ENCODE assay signal across 1 cellular context in the genomic region with DNA sequence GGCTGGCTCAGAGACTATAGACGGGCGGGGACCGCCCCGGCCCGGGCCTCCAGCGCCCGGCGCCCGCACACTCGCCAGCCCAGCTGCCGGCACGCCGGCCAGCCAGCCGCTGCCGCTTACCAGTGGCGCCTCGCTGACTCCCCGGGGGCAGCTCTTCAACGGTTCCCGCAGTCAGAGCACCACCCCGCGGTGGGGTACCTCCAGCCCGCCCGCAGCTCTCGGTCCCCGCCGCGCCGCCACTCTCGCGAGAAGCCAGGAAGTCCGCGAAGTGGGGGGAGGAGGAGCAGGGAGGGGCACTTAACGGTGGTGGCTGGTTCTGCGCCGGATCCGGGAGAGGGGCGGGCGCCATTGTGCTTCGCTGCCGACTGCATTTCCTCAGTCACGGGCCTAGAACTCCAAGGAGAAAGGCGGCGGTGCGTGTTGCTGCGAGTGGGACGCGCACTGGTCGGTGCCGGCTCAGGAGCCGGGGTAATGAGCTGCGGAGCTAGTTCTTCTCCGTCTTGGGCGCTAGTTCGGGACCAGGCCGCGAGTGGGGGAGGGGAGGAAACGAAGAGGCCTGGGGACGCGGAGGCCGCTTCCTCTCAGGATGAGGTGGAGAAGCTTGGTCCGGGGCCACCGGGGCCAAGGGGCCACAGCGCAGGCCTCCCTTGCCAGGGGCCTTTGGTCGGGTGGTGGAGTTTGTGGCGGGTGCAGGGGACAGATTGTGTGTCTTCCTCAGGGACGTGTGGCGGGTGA.
TF ChIP-seq lines count a peak whose summit lies in the region.

A gene with protein sequence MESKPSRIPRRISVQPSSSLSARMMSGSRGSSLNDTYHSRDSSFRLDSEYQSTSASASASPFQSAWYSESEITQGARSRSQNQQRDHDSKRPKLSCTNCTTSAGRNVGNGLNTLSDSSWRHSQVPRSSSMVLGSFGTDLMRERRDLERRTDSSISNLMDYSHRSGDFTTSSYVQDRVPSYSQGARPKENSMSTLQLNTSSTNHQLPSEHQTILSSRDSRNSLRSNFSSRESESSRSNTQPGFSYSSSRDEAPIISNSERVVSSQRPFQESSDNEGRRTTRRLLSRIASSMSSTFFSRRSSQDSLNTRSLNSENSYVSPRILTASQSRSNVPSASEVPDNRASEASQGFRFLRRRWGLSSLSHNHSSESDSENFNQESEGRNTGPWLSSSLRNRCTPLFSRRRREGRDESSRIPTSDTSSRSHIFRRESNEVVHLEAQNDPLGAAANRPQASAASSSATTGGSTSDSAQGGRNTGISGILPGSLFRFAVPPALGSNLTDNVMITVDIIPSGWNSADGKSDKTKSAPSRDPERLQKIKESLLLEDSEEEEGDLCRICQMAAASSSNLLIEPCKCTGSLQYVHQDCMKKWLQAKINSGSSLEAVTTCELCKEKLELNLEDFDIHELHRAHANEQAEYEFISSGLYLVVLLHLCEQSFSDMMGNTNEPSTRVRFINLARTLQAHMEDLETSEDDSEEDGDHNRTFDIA (plus strand): TSS at position 313 of the 735 bp plus-strand sequence. CDS start 16,517 bp downstream, outside the sequence.

TF ChIP-seq in HepG2, 621 proteins besides CTCF, POLR2A, EP300 and RAD21 (continued from another document and continues in another):
- TF ChIP-seq MZF1 (CRISPR knock-in tag; IDR thresholded peaks at IDR 0.05; ENCODE audit: borderline replicate concordance) = peak; percentile 96
- peak; percentile 86; the same call in 1 of the 2 replicates for TF ChIP-seq ZNF383 (CRISPR knock-in tag; IDR thresholded peaks at IDR 0.05; ENCODE audit: borderline replicate concordance)
- TF ChIP-seq CENPX (CRISPR knock-in tag; IDR thresholded peaks at IDR 0.05) = no peak
- no peak for TF ChIP-seq FOXK2 (IDR thresholded peaks at IDR 0.05)
- TF ChIP-seq JUND (CRISPR knock-in tag; IDR thresholded peaks at IDR 0.05) = no peak
- TF ChIP-seq IKZF1 (IDR thresholded peaks at IDR 0.05) = no peak
- peak; percentile 82 for TF ChIP-seq GATAD2A (CRISPR knock-in tag; IDR thresholded peaks at IDR 0.05)
- TF ChIP-seq, protein P1, sequence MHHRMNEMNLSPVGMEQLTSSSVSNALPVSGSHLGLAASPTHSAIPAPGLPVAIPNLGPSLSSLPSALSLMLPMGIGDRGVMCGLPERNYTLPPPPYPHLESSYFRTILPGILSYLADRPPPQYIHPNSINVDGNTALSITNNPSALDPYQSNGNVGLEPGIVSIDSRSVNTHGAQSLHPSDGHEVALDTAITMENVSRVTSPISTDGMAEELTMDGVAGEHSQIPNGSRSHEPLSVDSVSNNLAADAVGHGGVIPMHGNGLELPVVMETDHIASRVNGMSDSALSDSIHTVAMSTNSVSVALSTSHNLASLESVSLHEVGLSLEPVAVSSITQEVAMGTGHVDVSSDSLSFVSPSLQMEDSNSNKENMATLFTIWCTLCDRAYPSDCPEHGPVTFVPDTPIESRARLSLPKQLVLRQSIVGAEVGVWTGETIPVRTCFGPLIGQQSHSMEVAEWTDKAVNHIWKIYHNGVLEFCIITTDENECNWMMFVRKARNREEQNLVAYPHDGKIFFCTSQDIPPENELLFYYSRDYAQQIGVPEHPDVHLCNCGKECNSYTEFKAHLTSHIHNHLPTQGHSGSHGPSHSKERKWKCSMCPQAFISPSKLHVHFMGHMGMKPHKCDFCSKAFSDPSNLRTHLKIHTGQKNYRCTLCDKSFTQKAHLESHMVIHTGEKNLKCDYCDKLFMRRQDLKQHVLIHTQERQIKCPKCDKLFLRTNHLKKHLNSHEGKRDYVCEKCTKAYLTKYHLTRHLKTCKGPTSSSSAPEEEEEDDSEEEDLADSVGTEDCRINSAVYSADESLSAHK (CRISPR knock-in tag; IDR thresholded peaks at IDR 0.05; ENCODE audit: borderline replicate concordance) = no peak
- peak; percentile 24; the same call in 1 of the 2 replicates for TF ChIP-seq SMC3 (IDR thresholded peaks at IDR 0.05; ENCODE audit: low read length)
- TF ChIP-seq ZNF776 (CRISPR knock-in tag; IDR thresholded peaks at IDR 0.05) = peak; percentile 99
- peak; percentile 100 for TF ChIP-seq BRD4 (CRISPR knock-in tag; IDR thresholded peaks at IDR 0.05)
- TF ChIP-seq, protein P2, sequence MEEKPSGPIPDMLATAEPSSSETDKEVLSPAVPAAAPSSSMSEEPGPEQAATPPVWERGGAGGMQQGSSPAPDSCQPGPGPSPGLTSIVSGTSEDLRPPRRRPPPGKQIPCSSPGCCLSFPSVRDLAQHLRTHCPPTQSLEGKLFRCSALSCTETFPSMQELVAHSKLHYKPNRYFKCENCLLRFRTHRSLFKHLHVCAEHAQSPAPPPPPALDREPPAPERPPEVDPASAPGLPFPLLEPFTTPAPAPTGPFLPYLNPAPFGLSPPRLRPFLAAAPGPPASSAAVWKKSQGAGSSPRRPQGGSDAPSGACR (CRISPR knock-in tag; IDR thresholded peaks at IDR 0.05) = peak; percentile 95
- TF ChIP-seq PHF21A (CRISPR knock-in tag; IDR thresholded peaks at IDR 0.05) = peak; percentile 91
- peak; percentile 99 for TF ChIP-seq NRL (CRISPR knock-in tag; IDR thresholded peaks at IDR 0.05; ENCODE audit: borderline replicate concordance)
- TF ChIP-seq SSRP1 (CRISPR knock-in tag; IDR thresholded peaks at IDR 0.05) = peak; percentile 92
- TF ChIP-seq, protein P3, sequence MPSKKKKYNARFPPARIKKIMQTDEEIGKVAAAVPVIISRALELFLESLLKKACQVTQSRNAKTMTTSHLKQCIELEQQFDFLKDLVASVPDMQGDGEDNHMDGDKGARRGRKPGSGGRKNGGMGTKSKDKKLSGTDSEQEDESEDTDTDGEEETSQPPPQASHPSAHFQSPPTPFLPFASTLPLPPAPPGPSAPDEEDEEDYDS (CRISPR knock-in tag; IDR thresholded peaks at IDR 0.05) = peak; percentile 88; the same call in 1 of the 2 replicates
- peak; percentile 98 for TF ChIP-seq ZNF782 (CRISPR knock-in tag; IDR thresholded peaks at IDR 0.05; ENCODE audit: borderline replicate concordance)
- peak; percentile 92; the same call in 1 of the 2 replicates for TF ChIP-seq HOXA9 (CRISPR knock-in tag; IDR thresholded peaks at IDR 0.05; ENCODE audit: borderline replicate concordance)
- no peak; the same call in 1 of the 2 replicates for TF ChIP-seq ZNF766 (CRISPR knock-in tag; IDR thresholded peaks at IDR 0.05; ENCODE audit: borderline replicate concordance)
- TF ChIP-seq ATRX (CRISPR knock-in tag; IDR thresholded peaks at IDR 0.05; ENCODE audit: borderline replicate concordance) = no peak; the same call in 1 of the 2 replicates
- TF ChIP-seq, protein P4, sequence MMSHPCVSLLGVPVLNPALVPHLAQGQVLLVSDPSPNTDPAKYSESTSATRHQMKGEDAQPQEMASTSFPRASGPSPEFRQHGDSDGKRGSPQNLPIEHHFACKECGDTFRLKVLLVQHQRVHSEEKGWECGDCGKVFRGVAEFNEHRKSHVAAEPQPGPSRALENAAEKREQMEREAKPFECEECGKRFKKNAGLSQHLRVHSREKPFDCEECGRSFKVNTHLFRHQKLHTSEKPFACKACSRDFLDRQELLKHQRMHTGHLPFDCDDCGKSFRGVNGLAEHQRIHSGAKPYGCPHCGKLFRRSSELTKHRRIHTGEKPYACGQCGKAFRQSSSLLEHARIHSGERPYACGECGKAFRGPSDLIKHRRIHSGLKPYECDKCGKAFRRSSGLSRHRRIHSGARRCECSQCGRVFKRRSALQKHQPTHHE (CRISPR knock-in tag; IDR thresholded peaks at IDR 0.05; ENCODE audit: borderline replicate concordance) = peak; percentile 99
- peak; percentile 67; the same call in 1 of the 2 replicates for TF ChIP-seq RFX5 (IDR thresholded peaks at IDR 0.05; ENCODE audit: low read depth, low read length)
- peak; percentile 92; the same call in 1 of the 2 replicates for TF ChIP-seq GLI4 (CRISPR knock-in tag; IDR thresholded peaks at IDR 0.05; ENCODE audit: borderline replicate concordance)
- TF ChIP-seq, protein P5, sequence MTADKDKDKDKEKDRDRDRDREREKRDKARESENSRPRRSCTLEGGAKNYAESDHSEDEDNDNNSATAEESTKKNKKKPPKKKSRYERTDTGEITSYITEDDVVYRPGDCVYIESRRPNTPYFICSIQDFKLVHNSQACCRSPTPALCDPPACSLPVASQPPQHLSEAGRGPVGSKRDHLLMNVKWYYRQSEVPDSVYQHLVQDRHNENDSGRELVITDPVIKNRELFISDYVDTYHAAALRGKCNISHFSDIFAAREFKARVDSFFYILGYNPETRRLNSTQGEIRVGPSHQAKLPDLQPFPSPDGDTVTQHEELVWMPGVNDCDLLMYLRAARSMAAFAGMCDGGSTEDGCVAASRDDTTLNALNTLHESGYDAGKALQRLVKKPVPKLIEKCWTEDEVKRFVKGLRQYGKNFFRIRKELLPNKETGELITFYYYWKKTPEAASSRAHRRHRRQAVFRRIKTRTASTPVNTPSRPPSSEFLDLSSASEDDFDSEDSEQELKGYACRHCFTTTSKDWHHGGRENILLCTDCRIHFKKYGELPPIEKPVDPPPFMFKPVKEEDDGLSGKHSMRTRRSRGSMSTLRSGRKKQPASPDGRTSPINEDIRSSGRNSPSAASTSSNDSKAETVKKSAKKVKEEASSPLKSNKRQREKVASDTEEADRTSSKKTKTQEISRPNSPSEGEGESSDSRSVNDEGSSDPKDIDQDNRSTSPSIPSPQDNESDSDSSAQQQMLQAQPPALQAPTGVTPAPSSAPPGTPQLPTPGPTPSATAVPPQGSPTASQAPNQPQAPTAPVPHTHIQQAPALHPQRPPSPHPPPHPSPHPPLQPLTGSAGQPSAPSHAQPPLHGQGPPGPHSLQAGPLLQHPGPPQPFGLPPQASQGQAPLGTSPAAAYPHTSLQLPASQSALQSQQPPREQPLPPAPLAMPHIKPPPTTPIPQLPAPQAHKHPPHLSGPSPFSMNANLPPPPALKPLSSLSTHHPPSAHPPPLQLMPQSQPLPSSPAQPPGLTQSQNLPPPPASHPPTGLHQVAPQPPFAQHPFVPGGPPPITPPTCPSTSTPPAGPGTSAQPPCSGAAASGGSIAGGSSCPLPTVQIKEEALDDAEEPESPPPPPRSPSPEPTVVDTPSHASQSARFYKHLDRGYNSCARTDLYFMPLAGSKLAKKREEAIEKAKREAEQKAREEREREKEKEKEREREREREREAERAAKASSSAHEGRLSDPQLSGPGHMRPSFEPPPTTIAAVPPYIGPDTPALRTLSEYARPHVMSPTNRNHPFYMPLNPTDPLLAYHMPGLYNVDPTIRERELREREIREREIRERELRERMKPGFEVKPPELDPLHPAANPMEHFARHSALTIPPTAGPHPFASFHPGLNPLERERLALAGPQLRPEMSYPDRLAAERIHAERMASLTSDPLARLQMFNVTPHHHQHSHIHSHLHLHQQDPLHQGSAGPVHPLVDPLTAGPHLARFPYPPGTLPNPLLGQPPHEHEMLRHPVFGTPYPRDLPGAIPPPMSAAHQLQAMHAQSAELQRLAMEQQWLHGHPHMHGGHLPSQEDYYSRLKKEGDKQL (CRISPR knock-in tag; IDR thresholded peaks at IDR 0.05; ENCODE audit: low read depth) = peak; percentile 72
- peak; percentile 79 for TF ChIP-seq BCL6 (CRISPR knock-in tag; IDR thresholded peaks at IDR 0.05)
- TF ChIP-seq ZFX (CRISPR knock-in tag; IDR thresholded peaks at IDR 0.05; ENCODE audit: low read depth) = peak; percentile 100
- peak; percentile 99 for TF ChIP-seq ZNF891 (CRISPR knock-in tag; IDR thresholded peaks at IDR 0.05)
- TF ChIP-seq DNMT1 (CRISPR knock-in tag; IDR thresholded peaks at IDR 0.05) = 0 out of 2 replicates have a peak, but pooled peaks have one; percentile 29
- TF ChIP-seq ZFP41 (CRISPR knock-in tag; IDR thresholded peaks at IDR 0.05; ENCODE audit: borderline replicate concordance) = peak; percentile 95; the same call in 1 of the 2 replicates
- peak; percentile 98 for TF ChIP-seq TAF1 (CRISPR knock-in tag; IDR thresholded peaks at IDR 0.05)
- TF ChIP-seq, protein P6, sequence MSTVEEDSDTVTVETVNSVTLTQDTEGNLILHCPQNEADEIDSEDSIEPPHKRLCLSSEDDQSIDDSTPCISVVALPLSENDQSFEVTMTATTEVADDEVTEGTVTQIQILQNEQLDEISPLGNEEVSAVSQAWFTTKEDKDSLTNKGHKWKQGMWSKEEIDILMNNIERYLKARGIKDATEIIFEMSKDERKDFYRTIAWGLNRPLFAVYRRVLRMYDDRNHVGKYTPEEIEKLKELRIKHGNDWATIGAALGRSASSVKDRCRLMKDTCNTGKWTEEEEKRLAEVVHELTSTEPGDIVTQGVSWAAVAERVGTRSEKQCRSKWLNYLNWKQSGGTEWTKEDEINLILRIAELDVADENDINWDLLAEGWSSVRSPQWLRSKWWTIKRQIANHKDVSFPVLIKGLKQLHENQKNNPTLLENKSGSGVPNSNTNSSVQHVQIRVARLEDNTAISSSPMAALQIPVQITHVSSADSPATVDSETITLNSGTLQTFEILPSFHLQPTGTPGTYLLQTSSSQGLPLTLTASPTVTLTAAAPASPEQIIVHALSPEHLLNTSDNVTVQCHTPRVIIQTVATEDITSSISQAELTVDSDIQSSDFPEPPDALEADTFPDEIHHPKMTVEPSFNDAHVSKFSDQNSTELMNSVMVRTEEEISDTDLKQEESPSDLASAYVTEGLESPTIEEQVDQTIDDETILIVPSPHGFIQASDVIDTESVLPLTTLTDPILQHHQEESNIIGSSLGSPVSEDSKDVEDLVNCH (CRISPR knock-in tag; IDR thresholded peaks at IDR 0.05) = no peak
- peak; percentile 86 for TF ChIP-seq HNRNPL (IDR thresholded peaks at IDR 0.05; ENCODE audit: low read depth, low read length)
- TF ChIP-seq RARG (CRISPR knock-in tag; IDR thresholded peaks at IDR 0.05; ENCODE audit: low read depth) = peak; percentile 92; the same call in 1 of the 2 replicates
- peak; percentile 67 for TF ChIP-seq FOSL2 (CRISPR knock-in tag; IDR thresholded peaks at IDR 0.05)
- TF ChIP-seq ZNF709 (CRISPR knock-in tag; IDR thresholded peaks at IDR 0.05) = peak; percentile 98
- TF ChIP-seq PAWR (CRISPR knock-in tag; IDR thresholded peaks at IDR 0.05; ENCODE audit: borderline replicate concordance) = no peak; the same call in 1 of the 2 replicates
- TF ChIP-seq THAP11 (CRISPR knock-in tag; IDR thresholded peaks at IDR 0.05) = peak; percentile 90
- TF ChIP-seq, protein P7, sequence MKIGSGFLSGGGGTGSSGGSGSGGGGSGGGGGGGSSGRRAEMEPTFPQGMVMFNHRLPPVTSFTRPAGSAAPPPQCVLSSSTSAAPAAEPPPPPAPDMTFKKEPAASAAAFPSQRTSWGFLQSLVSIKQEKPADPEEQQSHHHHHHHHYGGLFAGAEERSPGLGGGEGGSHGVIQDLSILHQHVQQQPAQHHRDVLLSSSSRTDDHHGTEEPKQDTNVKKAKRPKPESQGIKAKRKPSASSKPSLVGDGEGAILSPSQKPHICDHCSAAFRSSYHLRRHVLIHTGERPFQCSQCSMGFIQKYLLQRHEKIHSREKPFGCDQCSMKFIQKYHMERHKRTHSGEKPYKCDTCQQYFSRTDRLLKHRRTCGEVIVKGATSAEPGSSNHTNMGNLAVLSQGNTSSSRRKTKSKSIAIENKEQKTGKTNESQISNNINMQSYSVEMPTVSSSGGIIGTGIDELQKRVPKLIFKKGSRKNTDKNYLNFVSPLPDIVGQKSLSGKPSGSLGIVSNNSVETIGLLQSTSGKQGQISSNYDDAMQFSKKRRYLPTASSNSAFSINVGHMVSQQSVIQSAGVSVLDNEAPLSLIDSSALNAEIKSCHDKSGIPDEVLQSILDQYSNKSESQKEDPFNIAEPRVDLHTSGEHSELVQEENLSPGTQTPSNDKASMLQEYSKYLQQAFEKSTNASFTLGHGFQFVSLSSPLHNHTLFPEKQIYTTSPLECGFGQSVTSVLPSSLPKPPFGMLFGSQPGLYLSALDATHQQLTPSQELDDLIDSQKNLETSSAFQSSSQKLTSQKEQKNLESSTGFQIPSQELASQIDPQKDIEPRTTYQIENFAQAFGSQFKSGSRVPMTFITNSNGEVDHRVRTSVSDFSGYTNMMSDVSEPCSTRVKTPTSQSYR (CRISPR knock-in tag; IDR thresholded peaks at IDR 0.05; ENCODE audit: borderline replicate concordance) = peak; percentile 99
- TF ChIP-seq, protein P8, sequence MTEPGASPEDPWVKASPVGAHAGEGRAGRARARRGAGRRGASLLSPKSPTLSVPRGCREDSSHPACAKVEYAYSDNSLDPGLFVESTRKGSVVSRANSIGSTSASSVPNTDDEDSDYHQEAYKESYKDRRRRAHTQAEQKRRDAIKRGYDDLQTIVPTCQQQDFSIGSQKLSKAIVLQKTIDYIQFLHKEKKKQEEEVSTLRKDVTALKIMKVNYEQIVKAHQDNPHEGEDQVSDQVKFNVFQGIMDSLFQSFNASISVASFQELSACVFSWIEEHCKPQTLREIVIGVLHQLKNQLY (CRISPR knock-in tag; IDR thresholded peaks at IDR 0.05) = no peak
- TF ChIP-seq KDM3A (CRISPR knock-in tag; IDR thresholded peaks at IDR 0.05; ENCODE audit: low read depth) = peak; percentile 100
